1 cellular context compared by ENCODE assay signal in genomic region chr6:160934157-160934556, GRCh38.
TF ChIP-seq lines count a peak whose summit lies in the region.

No MANE protein-coding gene starts in this region.

TF ChIP-seq in K562, 482 proteins besides CTCF, POLR2A, EP300 and RAD21:
- TF ChIP-seq ZNF280B (CRISPR knock-in tag; IDR thresholded peaks at IDR 0.05) (no peak), ELF4 (CRISPR knock-in tag; IDR thresholded peaks at IDR 0.05) (peak; percentile 32; the same call in 1 of the 2 replicates), USF1 (CRISPR knock-in tag; IDR thresholded peaks at IDR 0.05) (no peak), NBN (IDR thresholded peaks at IDR 0.05; ENCODE audit: low read depth) (no peak), HDAC1 (IDR thresholded peaks at IDR 0.05) (peak in 1 of 2 experiments; percentile 17; a peak in 1 of 4 replicates), ZNF551 (CRISPR knock-in tag; IDR thresholded peaks at IDR 0.05) (no peak), TAF7 (tag; IDR thresholded peaks at IDR 0.05) (peak; percentile 30; the same call in 1 of the 2 replicates), SMARCA5 (IDR thresholded peaks at IDR 0.05) (no peak), GTF3C2 (IDR thresholded peaks at IDR 0.05; ENCODE audit: borderline replicate concordance, extremely low read depth, insufficient read length) (no peak), MCM3 (IDR thresholded peaks at IDR 0.05) (0 out of 2 replicates have a peak, but pooled peaks have one; percentile 6), SP2 (IDR thresholded peaks at IDR 0.05; ENCODE audit: extremely low read depth, low read depth, low read length, poor library complexity, severe bottlenecking) (no peak), ZNF143 (CRISPR knock-in tag; IDR thresholded peaks at IDR 0.05) (no peak)
